8 cellular contexts compared by ENCODE assay signal in the genomic region with DNA sequence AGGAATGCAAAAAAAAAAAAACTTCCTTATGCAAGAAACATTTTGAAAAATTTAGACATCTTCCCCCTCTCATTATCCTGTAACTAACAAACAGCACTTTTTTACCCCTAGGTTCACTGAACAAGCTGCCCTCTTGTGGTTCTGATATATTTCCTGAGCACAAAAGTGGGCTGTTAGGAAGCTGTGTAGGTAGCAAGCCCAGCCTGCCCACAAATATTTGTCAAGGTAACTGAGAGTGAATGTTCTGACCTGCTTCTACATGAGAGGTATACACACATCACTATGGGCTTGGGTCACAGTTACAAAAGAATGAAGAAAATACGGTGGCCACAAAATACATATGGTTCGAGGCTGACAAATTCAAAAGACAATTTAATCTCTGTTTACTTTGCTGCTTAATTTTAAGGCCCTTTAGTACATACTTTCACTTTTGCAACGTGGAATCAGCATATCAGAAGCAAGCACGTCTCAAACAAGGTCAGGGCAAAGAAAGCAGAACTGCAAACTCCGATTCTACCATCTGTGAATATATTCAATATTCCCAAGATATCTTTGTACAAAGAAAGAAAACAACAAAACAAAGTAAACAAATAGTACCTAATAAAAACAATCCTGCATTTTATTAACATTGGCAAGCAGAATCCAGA.
DNase-seq lines count a peak whose midpoint lies in the region; ATAC-seq and TF ChIP-seq lines count a peak whose summit lies in the region.

No MANE protein-coding gene starts in this region.

- ATAC-seq in GM19463 (IDR thresholded peaks at IDR 0.05; ENCODE audit: unreplicated experiment) (peak; percentile 76), HG03520 (IDR thresholded peaks at IDR 0.05; ENCODE audit: unreplicated experiment) (peak; percentile 62)

- TF ChIP-seq CTCF in dorsolateral prefrontal cortex (IDR thresholded peaks at IDR 0.05 in 54 of 56, conservative IDR thresholded peaks at IDR 0.05 in 2 of 56; ENCODE audit: low read depth in 1 of 56, partially characterized antibody in 56 of 56), result peak in 4 of 56 donors; percentile 7 to 25 (median 18)

- no peaks in the 10 kb centered on the region for H3K27me3 ChIP-seq in dorsolateral prefrontal cortex

- H3K27ac ChIP-seq in dorsolateral prefrontal cortex, result peak overlapping the region in 11 of 59 donors; percentile 5 to 51 (median 29)

- peak overlapping the region in 34 of 59 donors; percentile 2 to 51 (median 24) for H3K4me3 ChIP-seq in dorsolateral prefrontal cortex

- intact Hi-C loops in dorsolateral prefrontal cortex (cut with DNase I), result no loop called here

- DNase-seq in NCI-H510A treated with DMSO at 0.1 percent for 48 hours (lab: John Stamatoyannopoulos, UW) (peak; percentile 62), NCI-H510A (lab: John Stamatoyannopoulos, UW) (no peak), RPMI8226 (peak; percentile 57), dorsolateral prefrontal cortex (no peak), myocyte (ENCODE audit: low read depth) (peak; percentile 22), T1000 (lab: John Stamatoyannopoulos, UW) (no peak)

Comparison
In these comparisons a context has a peak if more than half of its experiments do, and no peak if none do; other contexts are left out.
1. DNase-seq: peak in NCI-H510A treated with DMSO at 0.1 percent for 48 hours (single experiment), RPMI8226 (single experiment) and myocyte (single experiment); none in NCI-H510A (single experiment), dorsolateral prefrontal cortex (0 of 10) and T1000 (single experiment).